ENCODE assay signal across 9 cellular contexts in genomic region chr5:140295414-140295813, GRCh38. TPM values are rescaled to one million over a fixed set of nuclear protein-coding genes. Genes with fewer than 3 reads are reported as not detected.
DNase-seq lines count a peak whose midpoint lies in the region; ATAC-seq and TF ChIP-seq lines count a peak whose summit lies in the region.
"Had no signal": no experiment of that assay in that cellular context is flagged by ENCODE, and none has a peak within 500 bp of the region (broad histone marks: within the 10 kb centered on the region; RNA-seq: fewer than 3 reads in every experiment).

No MANE protein-coding gene starts in this region.

- H3K14ac ChIP-seq in trophoblast cell (ENCODE audit: low read length): no peak overlapping the region

- peaks cover 5% of the 10 kb centered on the region for H3K79me1 ChIP-seq in trophoblast cell (ENCODE audit: low read length)

- H3K27ac Mint-ChIP-seq in natural killer cell treated with Interleukin-12 subunit alpha and Interleukin-12 subunit beta and Interleukin-15 and Interleukin-18, amount 100 ng/mL, for 72 hours: no peak overlapping the region
- H3K27ac Mint-ChIP-seq: activated B cell treated with CpG ODN at 0.5 μM for 24 hours had no signal

- no peak overlapping the region for H3K4me2 ChIP-seq in trophoblast cell (ENCODE audit: low read length)

- no peak overlapping the region for H3K4ac ChIP-seq in trophoblast cell (ENCODE audit: low read depth, low read length)

- peak overlapping the region in 36 of 59 donors; percentile 4 to 78 (median 40) for H3K27ac ChIP-seq in dorsolateral prefrontal cortex
- H3K27ac ChIP-seq in trophoblast cell (ENCODE audit: low read depth, low read length): no peak overlapping the region

- no peak overlapping the region for H2AFZ ChIP-seq in trophoblast cell (ENCODE audit: insufficient read depth, low read length, poor library complexity)

- H4K91ac ChIP-seq in trophoblast cell (ENCODE audit: low read depth, low read length): no peak overlapping the region

- no peaks in the 10 kb centered on the region for H3K9me3 ChIP-seq in trophoblast cell (ENCODE audit: insufficient read depth, low read depth, low read length)

- H3K4me1 Mint-ChIP-seq in natural killer cell treated with Interleukin-12 subunit alpha and Interleukin-12 subunit beta and Interleukin-15 and Interleukin-18, amount 100 ng/mL, for 72 hours (ENCODE audit: low read depth in 2 of 2): peaks cover 11 to 14% of the 10 kb centered on the region in 2 donors

- DNase-seq in SIG-M5 treated with dmso at 0.1 percent for 504 hours (lab: John Stamatoyannopoulos, UW; ENCODE audit: unreplicated experiment) (peak; percentile 58), SIG-M5 (lab: John Stamatoyannopoulos, UW) (no peak), NCI-H2196 (lab: John Stamatoyannopoulos, UW; ENCODE audit: unreplicated experiment) (peak; percentile 73), dorsolateral prefrontal cortex (no peak), trophoblast cell (peak; percentile 89 to 99)
- DNase-seq in natural killer cell treated with Interleukin-12 subunit alpha and Interleukin-12 subunit beta and Interleukin-15 and Interleukin-18, amount 100 ng/mL, for 72 hours (ENCODE audit: low spot score): no peak
- DNase-seq: activated B cell treated with CpG ODN at 0.5 μM for 24 hours had no signal

- H3K36me3 ChIP-seq in trophoblast cell (ENCODE audit: control insufficient read depth in 1 of 2, insufficient read depth in 2 of 2, low read length in 2 of 2): peaks cover 8% of the 10 kb centered on the region in 2 experiments

- peaks cover 2 to 6% of the 10 kb centered on the region in 2 experiments for H3K4me1 ChIP-seq in trophoblast cell (ENCODE audit: control insufficient read depth in 1 of 2, insufficient read depth in 2 of 2, low read length in 2 of 2)

- H2BK120ac ChIP-seq in trophoblast cell (ENCODE audit: insufficient read depth, low read length, poor library complexity): no peak overlapping the region

- no peak overlapping the region for H3K4me3 ChIP-seq in dorsolateral prefrontal cortex
- no peak overlapping the region for H3K4me3 ChIP-seq in trophoblast cell (ENCODE audit: low read depth, low read length)

- no peak overlapping the region for H2AK5ac ChIP-seq in trophoblast cell (ENCODE audit: low read length)

- H3K79me2 ChIP-seq in trophoblast cell (ENCODE audit: control insufficient read depth, insufficient read depth, low read length, poor library complexity): no peaks in the 10 kb centered on the region

- no peak overlapping the region for H3K18ac ChIP-seq in trophoblast cell (ENCODE audit: low read length)

- H4K8ac ChIP-seq in trophoblast cell (ENCODE audit: low read depth, low read length): no peak overlapping the region

- no peak overlapping the region for H3K4me3 Mint-ChIP-seq in natural killer cell treated with Interleukin-12 subunit alpha and Interleukin-12 subunit beta and Interleukin-15 and Interleukin-18, amount 100 ng/mL, for 72 hours
- H3K4me3 Mint-ChIP-seq: activated B cell treated with CpG ODN at 0.5 μM for 24 hours had no signal

- H3K27me3 ChIP-seq in dorsolateral prefrontal cortex (no peaks in the 10 kb centered on the region), trophoblast cell (ENCODE audit: insufficient read depth, low read length) (no peaks in the 10 kb centered on the region)

- no peaks in the 10 kb centered on the region for H3K36me3 Mint-ChIP-seq in natural killer cell treated with Interleukin-12 subunit alpha and Interleukin-12 subunit beta and Interleukin-15 and Interleukin-18, amount 100 ng/mL, for 72 hours

- intact Hi-C loops in dorsolateral prefrontal cortex (cut with DNase I): no loop called here

- no peak overlapping the region for H2BK12ac ChIP-seq in trophoblast cell (ENCODE audit: low read length)

- H3K9ac ChIP-seq in trophoblast cell (ENCODE audit: low read length): no peak overlapping the region

- H3K23ac ChIP-seq in trophoblast cell (ENCODE audit: low read length): no peak overlapping the region

- TF ChIP-seq CTCF in dorsolateral prefrontal cortex (IDR thresholded peaks at IDR 0.05 in 54 of 56, conservative IDR thresholded peaks at IDR 0.05 in 2 of 56; ENCODE audit: low read depth in 1 of 56, partially characterized antibody in 56 of 56): no peak

- no peak overlapping the region for H4K12ac ChIP-seq in trophoblast cell (ENCODE audit: low read depth, low read length)

- no CpG with 5 or more reads among the region's 1 CpG for WGBS in trophoblast cell (ENCODE audit: extremely low coverage, insufficient coverage, insufficient read length)

- no peaks in the 10 kb centered on the region for H3K9me3 Mint-ChIP-seq in natural killer cell treated with Interleukin-12 subunit alpha and Interleukin-12 subunit beta and Interleukin-15 and Interleukin-18, amount 100 ng/mL, for 72 hours
- H3K9me3 Mint-ChIP-seq: activated B cell treated with CpG ODN at 0.5 μM for 24 hours had no signal

- ATAC-seq in GM19397 (IDR thresholded peaks at IDR 0.05; ENCODE audit: unreplicated experiment) (no peak), HG03108 (IDR thresholded peaks at IDR 0.05; ENCODE audit: unreplicated experiment) (no peak)
- ATAC-seq in natural killer cell treated with Interleukin-12 subunit alpha and Interleukin-12 subunit beta and Interleukin-15 and Interleukin-18, amount 100 ng/mL, for 72 hours: no peak

- no peak overlapping the region for H2BK5ac ChIP-seq in trophoblast cell (ENCODE audit: low read depth, low read length, poor library complexity)

- no peaks in the 10 kb centered on the region for H3K27me3 Mint-ChIP-seq in natural killer cell treated with Interleukin-12 subunit alpha and Interleukin-12 subunit beta and Interleukin-15 and Interleukin-18, amount 100 ng/mL, for 72 hours
- H3K27me3 Mint-ChIP-seq: activated B cell treated with CpG ODN at 0.5 μM for 24 hours had no signal

RNA-seq across cellular contexts. Expression of gene PFDN1, which starts 7.5 kb away (rescaled TPM):
- total RNA-seq in dorsolateral prefrontal cortex: 10 to 100 TPM; 43.9 to 80.3 (median 64.1) TPM
- 210 and 218 TPM in 2 replicates for polyA plus RNA-seq in trophoblast cell (2013)
- total RNA-seq in natural killer cell treated with Interleukin-12 subunit alpha and Interleukin-12 subunit beta and Interleukin-15 and Interleukin-18, amount 100 ng/mL, for 72 hours: 10 to 100 TPM; 49.8 to 62.2 TPM

RNA-seq across cellular contexts. Expression of gene HBEGF, which starts 51.0 kb away (rescaled TPM):
- 10 to 100 TPM in 46 of 120 experiments, 1 to 10 TPM in 74; 5.3 to 27.6 (median 9.3) TPM for total RNA-seq in dorsolateral prefrontal cortex
- polyA plus RNA-seq in trophoblast cell (2013): 15.7 and 18.8 TPM in 2 replicates
- total RNA-seq in natural killer cell treated with Interleukin-12 subunit alpha and Interleukin-12 subunit beta and Interleukin-15 and Interleukin-18, amount 100 ng/mL, for 72 hours: 10 to 100 TPM; 56.0 to 63.0 TPM

Comparison
In these comparisons a context has a peak if more than half of its experiments do, and no peak if none do; other contexts are left out.
1. DNase-seq: peak in SIG-M5 treated with dmso at 0.1 percent for 504 hours (single experiment), NCI-H2196 (single experiment) and trophoblast cell (2 of 2); none in SIG-M5 (single experiment), dorsolateral prefrontal cortex (0 of 10) and natural killer cell treated with Interleukin-12 subunit alpha and Interleukin-12 subunit beta and Interleukin-15 and Interleukin-18, amount 100 ng/mL, for 72 hours (single experiment).